In the genomic region with DNA sequence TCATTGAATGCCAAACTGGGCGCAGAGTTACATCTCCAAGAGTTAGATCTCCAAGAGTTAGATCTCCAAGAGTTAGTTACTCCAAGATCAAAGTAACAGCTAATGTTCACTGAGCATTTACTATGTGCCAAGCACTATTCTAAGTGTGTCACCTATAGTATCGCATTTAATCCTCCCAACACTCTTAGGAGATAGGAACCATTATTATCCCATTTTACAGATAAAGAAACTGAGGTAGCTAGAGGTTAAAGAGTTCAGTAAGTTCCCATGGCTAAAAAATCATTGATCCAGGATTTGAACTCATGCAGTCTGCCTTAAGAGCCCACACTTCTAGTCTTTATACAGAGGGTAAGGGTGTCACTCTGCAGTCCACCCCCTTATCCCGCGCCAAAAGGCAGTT, we compare ENCODE assay signal across 3 cellular contexts.
A peak's percentile ranks its signal among the peaks of the same experiment; 100 is the strongest.
TF ChIP-seq lines count a peak whose summit lies in the region.

No MANE protein-coding gene starts in this region.

TF ChIP-seq in IMR-90, 13 proteins besides CTCF, POLR2A, EP300 and RAD21:
- no peak for TF ChIP-seq MXI1 (IDR thresholded peaks at IDR 0.05; ENCODE audit: borderline replicate concordance, low read depth, low read length)
- no peak for TF ChIP-seq RCOR1 (IDR thresholded peaks at IDR 0.05; ENCODE audit: insufficient replicate concordance, low read length)
- TF ChIP-seq RFX5 (IDR thresholded peaks at IDR 0.05; ENCODE audit: low read depth, low read length) = no peak
- TF ChIP-seq, protein P1, sequence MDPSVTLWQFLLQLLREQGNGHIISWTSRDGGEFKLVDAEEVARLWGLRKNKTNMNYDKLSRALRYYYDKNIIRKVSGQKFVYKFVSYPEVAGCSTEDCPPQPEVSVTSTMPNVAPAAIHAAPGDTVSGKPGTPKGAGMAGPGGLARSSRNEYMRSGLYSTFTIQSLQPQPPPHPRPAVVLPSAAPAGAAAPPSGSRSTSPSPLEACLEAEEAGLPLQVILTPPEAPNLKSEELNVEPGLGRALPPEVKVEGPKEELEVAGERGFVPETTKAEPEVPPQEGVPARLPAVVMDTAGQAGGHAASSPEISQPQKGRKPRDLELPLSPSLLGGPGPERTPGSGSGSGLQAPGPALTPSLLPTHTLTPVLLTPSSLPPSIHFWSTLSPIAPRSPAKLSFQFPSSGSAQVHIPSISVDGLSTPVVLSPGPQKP (IDR thresholded peaks at IDR 0.05; ENCODE audit: borderline replicate concordance, low read depth, low read length) = no peak
- TF ChIP-seq NFE2L2 (IDR thresholded peaks at IDR 0.05; ENCODE audit: low read depth, low read length) = no peak
- TF ChIP-seq MAZ (IDR thresholded peaks at IDR 0.05; ENCODE audit: borderline replicate concordance, low read depth, low read length) = no peak
- TF ChIP-seq, protein P2, sequence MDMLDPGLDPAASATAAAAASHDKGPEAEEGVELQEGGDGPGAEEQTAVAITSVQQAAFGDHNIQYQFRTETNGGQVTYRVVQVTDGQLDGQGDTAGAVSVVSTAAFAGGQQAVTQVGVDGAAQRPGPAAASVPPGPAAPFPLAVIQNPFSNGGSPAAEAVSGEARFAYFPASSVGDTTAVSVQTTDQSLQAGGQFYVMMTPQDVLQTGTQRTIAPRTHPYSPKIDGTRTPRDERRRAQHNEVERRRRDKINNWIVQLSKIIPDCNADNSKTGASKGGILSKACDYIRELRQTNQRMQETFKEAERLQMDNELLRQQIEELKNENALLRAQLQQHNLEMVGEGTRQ (IDR thresholded peaks at IDR 0.05; ENCODE audit: low read depth, low read length) = no peak
- TF ChIP-seq MAFK (IDR thresholded peaks at IDR 0.05; ENCODE audit: low read depth, low read length) = no peak
- no peak for TF ChIP-seq CHD1 (IDR thresholded peaks at IDR 0.05; ENCODE audit: low read depth, low read length)
- TF ChIP-seq BHLHE40 (IDR thresholded peaks at IDR 0.05; ENCODE audit: low read depth, low read length) = no peak
- TF ChIP-seq FOS (IDR thresholded peaks at IDR 0.05; ENCODE audit: low read depth, low read length) = no peak
- no peak for TF ChIP-seq CEBPB (IDR thresholded peaks at IDR 0.05; ENCODE audit: low read depth, low read length)
- no peak for TF ChIP-seq SMC3 (IDR thresholded peaks at IDR 0.05; ENCODE audit: low read depth, low read length)
TF ChIP-seq in IMR-90: peak in this region for 0.

TF ChIP-seq in H1, 55 proteins besides CTCF, POLR2A, EP300 and RAD21:
- TF ChIP-seq KDM1A (IDR thresholded peaks at IDR 0.05; ENCODE audit: borderline replicate concordance, low read length) (0 out of 2 replicates have a peak, but pooled peaks have one; percentile 28), ZNF274 (IDR thresholded peaks at IDR 0.05; ENCODE audit: borderline replicate concordance, extremely low read depth, low read length) (no peak)

TF ChIP-seq in GM23338, 12 proteins besides CTCF, POLR2A, EP300 and RAD21:
- TF ChIP-seq POLR2AphosphoS5 (IDR thresholded peaks at IDR 0.05; ENCODE audit: low read depth) (no peak), EZH2phosphoT487 (IDR thresholded peaks at IDR 0.05; ENCODE audit: unreplicated experiment) (no peak), STAT1 (IDR thresholded peaks at IDR 0.05; ENCODE audit: unreplicated experiment) (no peak), JUNB (IDR thresholded peaks at IDR 0.05; ENCODE audit: unreplicated experiment) (no peak), CREB1 (CRISPR knock-in tag; IDR thresholded peaks at IDR 0.05; ENCODE audit: low read depth) (no peak), EZH2 (IDR thresholded peaks at IDR 0.05; ENCODE audit: low read depth, unreplicated experiment) (no peak), ZNF114 (CRISPR knock-in tag; IDR thresholded peaks at IDR 0.05) (no peak), NANOG (IDR thresholded peaks at IDR 0.05; ENCODE audit: borderline replicate concordance) (no peak), ZNF331 (CRISPR knock-in tag; IDR thresholded peaks at IDR 0.05; ENCODE audit: low read depth) (no peak)
- TF ChIP-seq, protein P3, sequence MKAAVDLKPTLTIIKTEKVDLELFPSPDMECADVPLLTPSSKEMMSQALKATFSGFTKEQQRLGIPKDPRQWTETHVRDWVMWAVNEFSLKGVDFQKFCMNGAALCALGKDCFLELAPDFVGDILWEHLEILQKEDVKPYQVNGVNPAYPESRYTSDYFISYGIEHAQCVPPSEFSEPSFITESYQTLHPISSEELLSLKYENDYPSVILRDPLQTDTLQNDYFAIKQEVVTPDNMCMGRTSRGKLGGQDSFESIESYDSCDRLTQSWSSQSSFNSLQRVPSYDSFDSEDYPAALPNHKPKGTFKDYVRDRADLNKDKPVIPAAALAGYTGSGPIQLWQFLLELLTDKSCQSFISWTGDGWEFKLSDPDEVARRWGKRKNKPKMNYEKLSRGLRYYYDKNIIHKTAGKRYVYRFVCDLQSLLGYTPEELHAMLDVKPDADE (IDR thresholded peaks at IDR 0.05) = no peak
- TF ChIP-seq, protein P4, sequence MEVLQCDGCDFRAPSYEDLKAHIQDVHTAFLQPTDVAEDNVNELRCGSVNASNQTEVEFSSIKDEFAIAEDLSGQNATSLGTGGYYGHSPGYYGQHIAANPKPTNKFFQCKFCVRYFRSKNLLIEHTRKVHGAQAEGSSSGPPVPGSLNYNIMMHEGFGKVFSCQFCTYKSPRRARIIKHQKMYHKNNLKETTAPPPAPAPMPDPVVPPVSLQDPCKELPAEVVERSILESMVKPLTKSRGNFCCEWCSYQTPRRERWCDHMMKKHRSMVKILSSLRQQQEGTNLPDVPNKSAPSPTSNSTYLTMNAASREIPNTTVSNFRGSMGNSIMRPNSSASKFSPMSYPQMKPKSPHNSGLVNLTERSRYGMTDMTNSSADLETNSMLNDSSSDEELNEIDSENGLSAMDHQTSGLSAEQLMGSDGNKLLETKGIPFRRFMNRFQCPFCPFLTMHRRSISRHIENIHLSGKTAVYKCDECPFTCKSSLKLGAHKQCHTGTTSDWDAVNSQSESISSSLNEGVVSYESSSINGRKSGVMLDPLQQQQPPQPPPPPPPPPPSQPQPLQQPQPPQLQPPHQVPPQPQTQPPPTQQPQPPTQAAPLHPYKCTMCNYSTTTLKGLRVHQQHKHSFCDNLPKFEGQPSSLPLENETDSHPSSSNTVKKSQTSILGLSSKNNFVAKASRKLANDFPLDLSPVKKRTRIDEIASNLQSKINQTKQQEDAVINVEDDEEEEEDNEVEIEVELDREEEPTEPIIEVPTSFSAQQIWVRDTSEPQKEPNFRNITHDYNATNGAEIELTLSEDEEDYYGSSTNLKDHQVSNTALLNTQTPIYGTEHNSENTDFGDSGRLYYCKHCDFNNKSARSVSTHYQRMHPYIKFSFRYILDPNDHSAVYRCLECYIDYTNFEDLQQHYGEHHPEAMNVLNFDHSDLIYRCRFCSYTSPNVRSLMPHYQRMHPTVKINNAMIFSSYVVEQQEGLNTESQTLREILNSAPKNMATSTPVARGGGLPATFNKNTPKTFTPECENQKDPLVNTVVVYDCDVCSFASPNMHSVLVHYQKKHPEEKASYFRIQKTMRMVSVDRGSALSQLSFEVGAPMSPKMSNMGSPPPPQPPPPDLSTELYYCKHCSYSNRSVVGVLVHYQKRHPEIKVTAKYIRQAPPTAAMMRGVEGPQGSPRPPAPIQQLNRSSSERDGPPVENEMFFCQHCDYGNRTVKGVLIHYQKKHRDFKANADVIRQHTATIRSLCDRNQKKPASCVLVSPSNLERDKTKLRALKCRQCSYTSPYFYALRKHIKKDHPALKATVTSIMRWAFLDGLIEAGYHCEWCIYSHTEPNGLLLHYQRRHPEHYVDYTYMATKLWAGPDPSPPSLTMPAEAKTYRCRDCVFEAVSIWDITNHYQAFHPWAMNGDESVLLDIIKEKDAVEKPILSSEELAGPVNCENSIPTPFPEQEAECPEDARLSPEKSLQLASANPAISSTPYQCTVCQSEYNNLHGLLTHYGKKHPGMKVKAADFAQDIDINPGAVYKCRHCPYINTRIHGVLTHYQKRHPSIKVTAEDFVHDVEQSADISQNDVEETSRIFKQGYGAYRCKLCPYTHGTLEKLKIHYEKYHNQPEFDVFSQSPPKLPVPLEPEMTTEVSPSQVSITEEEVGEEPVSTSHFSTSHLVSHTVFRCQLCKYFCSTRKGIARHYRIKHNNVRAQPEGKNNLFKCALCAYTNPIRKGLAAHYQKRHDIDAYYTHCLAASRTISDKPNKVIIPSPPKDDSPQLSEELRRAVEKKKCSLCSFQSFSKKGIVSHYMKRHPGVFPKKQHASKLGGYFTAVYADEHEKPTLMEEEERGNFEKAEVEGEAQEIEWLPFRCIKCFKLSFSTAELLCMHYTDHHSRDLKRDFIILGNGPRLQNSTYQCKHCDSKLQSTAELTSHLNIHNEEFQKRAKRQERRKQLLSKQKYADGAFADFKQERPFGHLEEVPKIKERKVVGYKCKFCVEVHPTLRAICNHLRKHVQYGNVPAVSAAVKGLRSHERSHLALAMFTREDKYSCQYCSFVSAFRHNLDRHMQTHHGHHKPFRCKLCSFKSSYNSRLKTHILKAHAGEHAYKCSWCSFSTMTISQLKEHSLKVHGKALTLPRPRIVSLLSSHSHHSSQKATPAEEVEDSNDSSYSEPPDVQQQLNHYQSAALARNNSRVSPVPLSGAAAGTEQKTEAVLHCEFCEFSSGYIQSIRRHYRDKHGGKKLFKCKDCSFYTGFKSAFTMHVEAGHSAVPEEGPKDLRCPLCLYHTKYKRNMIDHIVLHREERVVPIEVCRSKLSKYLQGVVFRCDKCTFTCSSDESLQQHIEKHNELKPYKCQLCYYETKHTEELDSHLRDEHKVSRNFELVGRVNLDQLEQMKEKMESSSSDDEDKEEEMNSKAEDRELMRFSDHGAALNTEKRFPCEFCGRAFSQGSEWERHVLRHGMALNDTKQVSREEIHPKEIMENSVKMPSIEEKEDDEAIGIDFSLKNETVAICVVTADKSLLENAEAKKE (CRISPR knock-in tag; IDR thresholded peaks at IDR 0.05) = no peak
- TF ChIP-seq, protein P5, sequence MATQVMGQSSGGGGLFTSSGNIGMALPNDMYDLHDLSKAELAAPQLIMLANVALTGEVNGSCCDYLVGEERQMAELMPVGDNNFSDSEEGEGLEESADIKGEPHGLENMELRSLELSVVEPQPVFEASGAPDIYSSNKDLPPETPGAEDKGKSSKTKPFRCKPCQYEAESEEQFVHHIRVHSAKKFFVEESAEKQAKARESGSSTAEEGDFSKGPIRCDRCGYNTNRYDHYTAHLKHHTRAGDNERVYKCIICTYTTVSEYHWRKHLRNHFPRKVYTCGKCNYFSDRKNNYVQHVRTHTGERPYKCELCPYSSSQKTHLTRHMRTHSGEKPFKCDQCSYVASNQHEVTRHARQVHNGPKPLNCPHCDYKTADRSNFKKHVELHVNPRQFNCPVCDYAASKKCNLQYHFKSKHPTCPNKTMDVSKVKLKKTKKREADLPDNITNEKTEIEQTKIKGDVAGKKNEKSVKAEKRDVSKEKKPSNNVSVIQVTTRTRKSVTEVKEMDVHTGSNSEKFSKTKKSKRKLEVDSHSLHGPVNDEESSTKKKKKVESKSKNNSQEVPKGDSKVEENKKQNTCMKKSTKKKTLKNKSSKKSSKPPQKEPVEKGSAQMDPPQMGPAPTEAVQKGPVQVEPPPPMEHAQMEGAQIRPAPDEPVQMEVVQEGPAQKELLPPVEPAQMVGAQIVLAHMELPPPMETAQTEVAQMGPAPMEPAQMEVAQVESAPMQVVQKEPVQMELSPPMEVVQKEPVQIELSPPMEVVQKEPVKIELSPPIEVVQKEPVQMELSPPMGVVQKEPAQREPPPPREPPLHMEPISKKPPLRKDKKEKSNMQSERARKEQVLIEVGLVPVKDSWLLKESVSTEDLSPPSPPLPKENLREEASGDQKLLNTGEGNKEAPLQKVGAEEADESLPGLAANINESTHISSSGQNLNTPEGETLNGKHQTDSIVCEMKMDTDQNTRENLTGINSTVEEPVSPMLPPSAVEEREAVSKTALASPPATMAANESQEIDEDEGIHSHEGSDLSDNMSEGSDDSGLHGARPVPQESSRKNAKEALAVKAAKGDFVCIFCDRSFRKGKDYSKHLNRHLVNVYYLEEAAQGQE (IDR thresholded peaks at IDR 0.05; ENCODE audit: unreplicated experiment) = no peak
